In genomic region chrX:46446727-46447378, GRCh38 we compare ENCODE assay signal across 8 cellular contexts.
A peak's percentile ranks its signal among the peaks of the same experiment; 100 is the strongest.
DNase-seq lines count a peak whose midpoint lies in the region; ATAC-seq and TF ChIP-seq lines count a peak whose summit lies in the region.

No MANE protein-coding gene starts in this region.

- H3K4me3 Mint-ChIP-seq in activated CD4-positive, alpha-beta T cell treated with anti-CD3 and anti-CD28 coated beads for 36 hours: peak overlapping the region; percentile 82

- CTCF ChIA-PET in activated CD4-positive, alpha-beta T cell treated with anti-CD3 and anti-CD28 coated beads for 36 hours (lab: Charles Lee): no interaction called here

- H3K36me3 Mint-ChIP-seq in activated CD4-positive, alpha-beta T cell treated with anti-CD3 and anti-CD28 coated beads for 36 hours (ENCODE audit: low read depth): peaks cover 7% of the 10 kb centered on the region

- H3K27ac Mint-ChIP-seq in activated CD4-positive, alpha-beta T cell treated with anti-CD3 and anti-CD28 coated beads for 36 hours: peak overlapping the region; percentile 96

- DNase-seq in AG20443 (ENCODE audit: low spot score) (peak; percentile 95), NCI-H460 (ENCODE audit: extremely low read depth, low read depth) (peak; percentile 76), choroid plexus epithelial cell (ENCODE audit: low read depth) (peak; percentile 75)
- DNase-seq in activated CD4-positive, alpha-beta T cell treated with anti-CD3 and anti-CD28 coated beads for 36 hours: peak; percentile 92
- DNase-seq in stimulated activated CD4-positive, alpha-beta T cell treated with anti-CD3 and anti-CD28 coated beads, Interleukin-1b, Interleukin-23, amount 100 ng/mL, for 24 hours (ENCODE audit: low read depth in 4 of 4, low spot score in 1 of 4): peak; percentile 47 to 79 (median 67)

- peak overlapping the region; percentile 72 for H3K4me3 ChIP-seq in choroid plexus epithelial cell (ENCODE audit: low read depth, low read length)

- no peaks in the 10 kb centered on the region for H3K27me3 ChIP-seq in layer of hippocampus (ENCODE audit: control insufficient read depth, insufficient read depth, low read length)

- intact Hi-C loops in activated CD4-positive, alpha-beta T cell treated with anti-CD3 and anti-CD28 coated beads for 36 hours (cut with DNase I, micrococcal nuclease): loop anchor here (1.0 to 5.0 kb wide), 4 partner anchors 98 to 390 kb away; partner anchors contain the start of genes ZNF674 (in 2 of the 2), RP2 (in 1 of the 2) and SLC9A7 (in 1 of the 2)

- ATAC-seq in GM19023 (IDR thresholded peaks at IDR 0.05; ENCODE audit: unreplicated experiment): peak; percentile 91
- peak; percentile 92 for ATAC-seq in HG03175 (IDR thresholded peaks at IDR 0.05; ENCODE audit: unreplicated experiment)
- ATAC-seq in activated CD4-positive, alpha-beta T cell treated with anti-CD3 and anti-CD28 coated beads for 36 hours: peak; percentile 94

- H3K9me3 Mint-ChIP-seq in activated CD4-positive, alpha-beta T cell treated with anti-CD3 and anti-CD28 coated beads for 36 hours (ENCODE audit: low read depth): no peaks in the 10 kb centered on the region

- POLR2A ChIA-PET in activated CD4-positive, alpha-beta T cell treated with anti-CD3 and anti-CD28 coated beads for 36 hours (lab: Charles Lee): no interaction called here

- no peak for TF ChIP-seq CTCF in choroid plexus epithelial cell (conservative IDR thresholded peaks at IDR 0.05; ENCODE audit: low read depth, low read length)

- H3K27ac ChIP-seq in layer of hippocampus (ENCODE audit: low read depth, low read length): peak overlapping the region; percentile 87

- H3K27me3 Mint-ChIP-seq in activated CD4-positive, alpha-beta T cell treated with anti-CD3 and anti-CD28 coated beads for 36 hours: no peaks in the 10 kb centered on the region

- peaks cover 22% of the 10 kb centered on the region for H3K4me1 Mint-ChIP-seq in activated CD4-positive, alpha-beta T cell treated with anti-CD3 and anti-CD28 coated beads for 36 hours

Comparison
In these comparisons a context has a peak if more than half of its experiments do, and no peak if none do; other contexts are left out.
1. Peak in every context shown above with its lines: DNase-seq, ATAC-seq, H3K4me3 ChIP-seq and H3K27ac ChIP-seq.